Comparison of ENCODE assay signal across 1 cellular context in the genomic region with DNA sequence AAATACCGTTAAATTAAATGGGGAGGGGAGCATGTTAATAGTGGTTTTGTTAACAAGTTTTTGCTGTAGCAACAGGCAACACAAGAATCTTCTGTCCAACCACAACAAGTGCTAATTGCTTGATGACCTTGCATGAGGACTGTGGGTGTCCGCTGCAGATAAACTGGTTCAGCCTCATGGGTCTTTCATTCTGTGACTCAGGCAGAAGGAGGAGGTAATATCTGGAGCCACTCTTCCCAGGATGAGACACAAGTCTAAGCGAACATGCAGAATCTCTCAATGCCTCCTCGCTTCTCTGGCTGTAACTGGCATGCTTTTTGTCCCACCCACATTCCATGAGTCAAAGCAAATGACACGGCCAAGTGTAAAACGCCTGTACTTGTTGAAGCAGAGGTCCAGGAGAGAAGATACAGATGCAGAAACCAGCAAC.
A peak's percentile ranks its signal among the peaks of the same experiment; 100 is the strongest.
TF ChIP-seq lines count a peak whose summit lies in the region.

No MANE protein-coding gene starts in this region.

TF ChIP-seq in K562, 482 proteins besides CTCF, POLR2A, EP300 and RAD21 (continued from another document and continues in another):
- no peak for TF ChIP-seq ZNF408 (CRISPR knock-in tag; IDR thresholded peaks at IDR 0.05; ENCODE audit: low read depth)
- TF ChIP-seq RAD51 (IDR thresholded peaks at IDR 0.05; ENCODE audit: borderline replicate concordance, low read depth): no peak
- no peak for TF ChIP-seq ZSCAN29 (IDR thresholded peaks at IDR 0.05)
- TF ChIP-seq MIER1 (IDR thresholded peaks at IDR 0.05; ENCODE audit: low read depth): no peak
- TF ChIP-seq, protein P1, sequence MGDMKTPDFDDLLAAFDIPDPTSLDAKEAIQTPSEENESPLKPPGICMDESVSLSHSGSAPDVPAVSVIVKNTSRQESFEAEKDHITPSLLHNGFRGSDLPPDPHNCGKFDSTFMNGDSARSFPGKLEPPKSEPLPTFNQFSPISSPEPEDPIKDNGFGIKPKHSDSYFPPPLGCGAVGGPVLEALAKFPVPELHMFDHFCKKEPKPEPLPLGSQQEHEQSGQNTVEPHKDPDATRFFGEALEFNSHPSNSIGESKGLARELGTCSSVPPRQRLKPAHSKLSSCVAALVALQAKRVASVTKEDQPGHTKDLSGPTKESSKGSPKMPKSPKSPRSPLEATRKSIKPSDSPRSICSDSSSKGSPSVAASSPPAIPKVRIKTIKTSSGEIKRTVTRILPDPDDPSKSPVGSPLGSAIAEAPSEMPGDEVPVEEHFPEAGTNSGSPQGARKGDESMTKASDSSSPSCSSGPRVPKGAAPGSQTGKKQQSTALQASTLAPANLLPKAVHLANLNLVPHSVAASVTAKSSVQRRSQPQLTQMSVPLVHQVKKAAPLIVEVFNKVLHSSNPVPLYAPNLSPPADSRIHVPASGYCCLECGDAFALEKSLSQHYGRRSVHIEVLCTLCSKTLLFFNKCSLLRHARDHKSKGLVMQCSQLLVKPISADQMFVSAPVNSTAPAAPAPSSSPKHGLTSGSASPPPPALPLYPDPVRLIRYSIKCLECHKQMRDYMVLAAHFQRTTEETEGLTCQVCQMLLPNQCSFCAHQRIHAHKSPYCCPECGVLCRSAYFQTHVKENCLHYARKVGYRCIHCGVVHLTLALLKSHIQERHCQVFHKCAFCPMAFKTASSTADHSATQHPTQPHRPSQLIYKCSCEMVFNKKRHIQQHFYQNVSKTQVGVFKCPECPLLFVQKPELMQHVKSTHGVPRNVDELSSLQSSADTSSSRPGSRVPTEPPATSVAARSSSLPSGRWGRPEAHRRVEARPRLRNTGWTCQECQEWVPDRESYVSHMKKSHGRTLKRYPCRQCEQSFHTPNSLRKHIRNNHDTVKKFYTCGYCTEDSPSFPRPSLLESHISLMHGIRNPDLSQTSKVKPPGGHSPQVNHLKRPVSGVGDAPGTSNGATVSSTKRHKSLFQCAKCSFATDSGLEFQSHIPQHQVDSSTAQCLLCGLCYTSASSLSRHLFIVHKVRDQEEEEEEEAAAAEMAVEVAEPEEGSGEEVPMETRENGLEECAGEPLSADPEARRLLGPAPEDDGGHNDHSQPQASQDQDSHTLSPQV (IDR thresholded peaks at IDR 0.05): no peak
- TF ChIP-seq, protein P2, sequence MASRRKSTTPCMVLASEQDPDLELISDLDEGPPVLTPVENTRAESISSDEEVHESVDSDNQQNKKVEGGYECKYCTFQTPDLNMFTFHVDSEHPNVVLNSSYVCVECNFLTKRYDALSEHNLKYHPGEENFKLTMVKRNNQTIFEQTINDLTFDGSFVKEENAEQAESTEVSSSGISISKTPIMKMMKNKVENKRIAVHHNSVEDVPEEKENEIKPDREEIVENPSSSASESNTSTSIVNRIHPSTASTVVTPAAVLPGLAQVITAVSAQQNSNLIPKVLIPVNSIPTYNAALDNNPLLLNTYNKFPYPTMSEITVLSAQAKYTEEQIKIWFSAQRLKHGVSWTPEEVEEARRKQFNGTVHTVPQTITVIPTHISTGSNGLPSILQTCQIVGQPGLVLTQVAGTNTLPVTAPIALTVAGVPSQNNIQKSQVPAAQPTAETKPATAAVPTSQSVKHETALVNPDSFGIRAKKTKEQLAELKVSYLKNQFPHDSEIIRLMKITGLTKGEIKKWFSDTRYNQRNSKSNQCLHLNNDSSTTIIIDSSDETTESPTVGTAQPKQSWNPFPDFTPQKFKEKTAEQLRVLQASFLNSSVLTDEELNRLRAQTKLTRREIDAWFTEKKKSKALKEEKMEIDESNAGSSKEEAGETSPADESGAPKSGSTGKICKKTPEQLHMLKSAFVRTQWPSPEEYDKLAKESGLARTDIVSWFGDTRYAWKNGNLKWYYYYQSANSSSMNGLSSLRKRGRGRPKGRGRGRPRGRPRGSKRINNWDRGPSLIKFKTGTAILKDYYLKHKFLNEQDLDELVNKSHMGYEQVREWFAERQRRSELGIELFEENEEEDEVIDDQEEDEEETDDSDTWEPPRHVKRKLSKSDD (conservative IDR thresholded peaks at IDR 0.05; ENCODE audit: low read length): no peak
- no peak for TF ChIP-seq ZNF668 (CRISPR knock-in tag; IDR thresholded peaks at IDR 0.05)
- TF ChIP-seq, protein P3, sequence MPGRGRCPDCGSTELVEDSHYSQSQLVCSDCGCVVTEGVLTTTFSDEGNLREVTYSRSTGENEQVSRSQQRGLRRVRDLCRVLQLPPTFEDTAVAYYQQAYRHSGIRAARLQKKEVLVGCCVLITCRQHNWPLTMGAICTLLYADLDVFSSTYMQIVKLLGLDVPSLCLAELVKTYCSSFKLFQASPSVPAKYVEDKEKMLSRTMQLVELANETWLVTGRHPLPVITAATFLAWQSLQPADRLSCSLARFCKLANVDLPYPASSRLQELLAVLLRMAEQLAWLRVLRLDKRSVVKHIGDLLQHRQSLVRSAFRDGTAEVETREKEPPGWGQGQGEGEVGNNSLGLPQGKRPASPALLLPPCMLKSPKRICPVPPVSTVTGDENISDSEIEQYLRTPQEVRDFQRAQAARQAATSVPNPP (IDR thresholded peaks at IDR 0.05; ENCODE audit: borderline replicate concordance, insufficient read depth, insufficient read length): no peak
- no peak for TF ChIP-seq ZEB2 (IDR thresholded peaks at IDR 0.05)
- peak in 1 of 2 experiments; percentile 8; a peak in 2 of 4 replicates for TF ChIP-seq RCOR1 (IDR thresholded peaks at IDR 0.05; ENCODE audit: borderline replicate concordance in 1 of 2, low read depth in 2 of 2, low read length in 2 of 2)
- no peak for TF ChIP-seq RBM34 (IDR thresholded peaks at IDR 0.05; ENCODE audit: borderline replicate concordance, insufficient read depth, low read length)
- peak; percentile 53; the same call in 1 of the 2 replicates for TF ChIP-seq SMARCE1 (IDR thresholded peaks at IDR 0.05)
- TF ChIP-seq, protein P4, sequence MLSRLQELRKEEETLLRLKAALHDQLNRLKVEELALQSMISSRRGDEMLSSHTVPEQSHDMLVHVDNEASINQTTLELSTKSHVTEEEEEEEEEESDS (CRISPR knock-in tag; IDR thresholded peaks at IDR 0.05): no peak
- no peak for TF ChIP-seq NR2C2 (CRISPR knock-in tag; IDR thresholded peaks at IDR 0.05)
- no peak for TF ChIP-seq NR2C2 (tag; IDR thresholded peaks at IDR 0.05)
- TF ChIP-seq TOE1 (IDR thresholded peaks at IDR 0.05; ENCODE audit: borderline replicate concordance): no peak
- no peak for TF ChIP-seq TOE1 (CRISPR knock-in tag; IDR thresholded peaks at IDR 0.05; ENCODE audit: borderline replicate concordance, low read depth)
- no peak for TF ChIP-seq TCFL5 (CRISPR knock-in tag; conservative IDR thresholded peaks at IDR 0.05)
- peak; percentile 59 for TF ChIP-seq SMARCA4 (IDR thresholded peaks at IDR 0.05)
- no peak for TF ChIP-seq PHB2 (IDR thresholded peaks at IDR 0.05; ENCODE audit: low read depth)
- no peak for TF ChIP-seq SNRNP70 (optimal IDR thresholded peaks at IDR 0.05; ENCODE audit: low read depth, low read length)
- TF ChIP-seq, protein P5, sequence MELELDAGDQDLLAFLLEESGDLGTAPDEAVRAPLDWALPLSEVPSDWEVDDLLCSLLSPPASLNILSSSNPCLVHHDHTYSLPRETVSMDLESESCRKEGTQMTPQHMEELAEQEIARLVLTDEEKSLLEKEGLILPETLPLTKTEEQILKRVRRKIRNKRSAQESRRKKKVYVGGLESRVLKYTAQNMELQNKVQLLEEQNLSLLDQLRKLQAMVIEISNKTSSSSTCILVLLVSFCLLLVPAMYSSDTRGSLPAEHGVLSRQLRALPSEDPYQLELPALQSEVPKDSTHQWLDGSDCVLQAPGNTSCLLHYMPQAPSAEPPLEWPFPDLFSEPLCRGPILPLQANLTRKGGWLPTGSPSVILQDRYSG (tag; conservative IDR thresholded peaks at IDR 0.05; ENCODE audit: low read depth): no peak
- TF ChIP-seq, protein P6, sequence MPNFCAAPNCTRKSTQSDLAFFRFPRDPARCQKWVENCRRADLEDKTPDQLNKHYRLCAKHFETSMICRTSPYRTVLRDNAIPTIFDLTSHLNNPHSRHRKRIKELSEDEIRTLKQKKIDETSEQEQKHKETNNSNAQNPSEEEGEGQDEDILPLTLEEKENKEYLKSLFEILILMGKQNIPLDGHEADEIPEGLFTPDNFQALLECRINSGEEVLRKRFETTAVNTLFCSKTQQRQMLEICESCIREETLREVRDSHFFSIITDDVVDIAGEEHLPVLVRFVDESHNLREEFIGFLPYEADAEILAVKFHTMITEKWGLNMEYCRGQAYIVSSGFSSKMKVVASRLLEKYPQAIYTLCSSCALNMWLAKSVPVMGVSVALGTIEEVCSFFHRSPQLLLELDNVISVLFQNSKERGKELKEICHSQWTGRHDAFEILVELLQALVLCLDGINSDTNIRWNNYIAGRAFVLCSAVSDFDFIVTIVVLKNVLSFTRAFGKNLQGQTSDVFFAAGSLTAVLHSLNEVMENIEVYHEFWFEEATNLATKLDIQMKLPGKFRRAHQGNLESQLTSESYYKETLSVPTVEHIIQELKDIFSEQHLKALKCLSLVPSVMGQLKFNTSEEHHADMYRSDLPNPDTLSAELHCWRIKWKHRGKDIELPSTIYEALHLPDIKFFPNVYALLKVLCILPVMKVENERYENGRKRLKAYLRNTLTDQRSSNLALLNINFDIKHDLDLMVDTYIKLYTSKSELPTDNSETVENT (CRISPR knock-in tag; IDR thresholded peaks at IDR 0.05): no peak
- no peak for TF ChIP-seq MTF1 (CRISPR knock-in tag; IDR thresholded peaks at IDR 0.05; ENCODE audit: borderline replicate concordance)
- TF ChIP-seq, protein P7, sequence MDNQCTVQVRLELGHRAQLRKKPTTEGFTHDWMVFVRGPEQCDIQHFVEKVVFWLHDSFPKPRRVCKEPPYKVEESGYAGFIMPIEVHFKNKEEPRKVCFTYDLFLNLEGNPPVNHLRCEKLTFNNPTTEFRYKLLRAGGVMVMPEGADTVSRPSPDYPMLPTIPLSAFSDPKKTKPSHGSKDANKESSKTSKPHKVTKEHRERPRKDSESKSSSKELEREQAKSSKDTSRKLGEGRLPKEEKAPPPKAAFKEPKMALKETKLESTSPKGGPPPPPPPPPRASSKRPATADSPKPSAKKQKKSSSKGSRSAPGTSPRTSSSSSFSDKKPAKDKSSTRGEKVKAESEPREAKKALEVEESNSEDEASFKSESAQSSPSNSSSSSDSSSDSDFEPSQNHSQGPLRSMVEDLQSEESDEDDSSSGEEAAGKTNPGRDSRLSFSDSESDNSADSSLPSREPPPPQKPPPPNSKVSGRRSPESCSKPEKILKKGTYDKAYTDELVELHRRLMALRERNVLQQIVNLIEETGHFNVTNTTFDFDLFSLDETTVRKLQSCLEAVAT (IDR thresholded peaks at IDR 0.05): no peak
- no peak for TF ChIP-seq CHD4 (IDR thresholded peaks at IDR 0.05; ENCODE audit: insufficient read depth, insufficient replicate concordance, low read depth, low read length, poor library complexity, severe bottlenecking)
- TF ChIP-seq, protein P8, sequence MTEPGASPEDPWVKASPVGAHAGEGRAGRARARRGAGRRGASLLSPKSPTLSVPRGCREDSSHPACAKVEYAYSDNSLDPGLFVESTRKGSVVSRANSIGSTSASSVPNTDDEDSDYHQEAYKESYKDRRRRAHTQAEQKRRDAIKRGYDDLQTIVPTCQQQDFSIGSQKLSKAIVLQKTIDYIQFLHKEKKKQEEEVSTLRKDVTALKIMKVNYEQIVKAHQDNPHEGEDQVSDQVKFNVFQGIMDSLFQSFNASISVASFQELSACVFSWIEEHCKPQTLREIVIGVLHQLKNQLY (CRISPR knock-in tag; conservative IDR thresholded peaks at IDR 0.05): no peak
- no peak for TF ChIP-seq MEF2A (IDR thresholded peaks at IDR 0.05; ENCODE audit: control insufficient read depth, low read depth, low read length)
- no peak for TF ChIP-seq KHSRP (IDR thresholded peaks at IDR 0.05)
- TF ChIP-seq GTF2A2 (tag; IDR thresholded peaks at IDR 0.05): no peak
- TF ChIP-seq, protein P9, sequence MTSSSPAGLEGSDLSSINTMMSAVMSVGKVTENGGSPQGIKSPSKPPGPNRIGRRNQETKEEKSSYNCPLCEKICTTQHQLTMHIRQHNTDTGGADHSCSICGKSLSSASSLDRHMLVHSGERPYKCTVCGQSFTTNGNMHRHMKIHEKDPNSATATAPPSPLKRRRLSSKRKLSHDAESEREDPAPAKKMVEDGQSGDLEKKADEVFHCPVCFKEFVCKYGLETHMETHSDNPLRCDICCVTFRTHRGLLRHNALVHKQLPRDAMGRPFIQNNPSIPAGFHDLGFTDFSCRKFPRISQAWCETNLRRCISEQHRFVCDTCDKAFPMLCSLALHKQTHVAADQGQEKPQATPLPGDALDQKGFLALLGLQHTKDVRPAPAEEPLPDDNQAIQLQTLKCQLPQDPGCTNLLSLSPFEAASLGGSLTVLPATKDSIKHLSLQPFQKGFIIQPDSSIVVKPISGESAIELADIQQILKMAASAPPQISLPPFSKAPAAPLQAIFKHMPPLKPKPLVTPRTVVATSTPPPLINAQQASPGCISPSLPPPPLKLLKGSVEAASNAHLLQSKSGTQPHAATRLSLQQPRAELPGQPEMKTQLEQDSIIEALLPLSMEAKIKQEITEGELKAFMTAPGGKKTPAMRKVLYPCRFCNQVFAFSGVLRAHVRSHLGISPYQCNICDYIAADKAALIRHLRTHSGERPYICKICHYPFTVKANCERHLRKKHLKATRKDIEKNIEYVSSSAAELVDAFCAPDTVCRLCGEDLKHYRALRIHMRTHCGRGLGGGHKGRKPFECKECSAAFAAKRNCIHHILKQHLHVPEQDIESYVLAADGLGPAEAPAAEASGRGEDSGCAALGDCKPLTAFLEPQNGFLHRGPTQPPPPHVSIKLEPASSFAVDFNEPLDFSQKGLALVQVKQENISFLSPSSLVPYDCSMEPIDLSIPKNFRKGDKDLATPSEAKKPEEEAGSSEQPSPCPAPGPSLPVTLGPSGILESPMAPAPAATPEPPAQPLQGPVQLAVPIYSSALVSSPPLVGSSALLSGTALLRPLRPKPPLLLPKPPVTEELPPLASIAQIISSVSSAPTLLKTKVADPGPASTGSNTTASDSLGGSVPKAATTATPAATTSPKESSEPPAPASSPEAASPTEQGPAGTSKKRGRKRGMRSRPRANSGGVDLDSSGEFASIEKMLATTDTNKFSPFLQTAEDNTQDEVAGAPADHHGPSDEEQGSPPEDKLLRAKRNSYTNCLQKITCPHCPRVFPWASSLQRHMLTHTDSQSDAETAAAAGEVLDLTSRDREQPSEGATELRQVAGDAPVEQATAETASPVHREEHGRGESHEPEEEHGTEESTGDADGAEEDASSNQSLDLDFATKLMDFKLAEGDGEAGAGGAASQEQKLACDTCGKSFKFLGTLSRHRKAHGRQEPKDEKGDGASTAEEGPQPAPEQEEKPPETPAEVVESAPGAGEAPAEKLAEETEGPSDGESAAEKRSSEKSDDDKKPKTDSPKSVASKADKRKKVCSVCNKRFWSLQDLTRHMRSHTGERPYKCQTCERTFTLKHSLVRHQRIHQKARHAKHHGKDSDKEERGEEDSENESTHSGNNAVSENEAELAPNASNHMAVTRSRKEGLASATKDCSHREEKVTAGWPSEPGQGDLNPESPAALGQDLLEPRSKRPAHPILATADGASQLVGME (CRISPR knock-in tag; IDR thresholded peaks at IDR 0.05): no peak
- TF ChIP-seq, protein P10, sequence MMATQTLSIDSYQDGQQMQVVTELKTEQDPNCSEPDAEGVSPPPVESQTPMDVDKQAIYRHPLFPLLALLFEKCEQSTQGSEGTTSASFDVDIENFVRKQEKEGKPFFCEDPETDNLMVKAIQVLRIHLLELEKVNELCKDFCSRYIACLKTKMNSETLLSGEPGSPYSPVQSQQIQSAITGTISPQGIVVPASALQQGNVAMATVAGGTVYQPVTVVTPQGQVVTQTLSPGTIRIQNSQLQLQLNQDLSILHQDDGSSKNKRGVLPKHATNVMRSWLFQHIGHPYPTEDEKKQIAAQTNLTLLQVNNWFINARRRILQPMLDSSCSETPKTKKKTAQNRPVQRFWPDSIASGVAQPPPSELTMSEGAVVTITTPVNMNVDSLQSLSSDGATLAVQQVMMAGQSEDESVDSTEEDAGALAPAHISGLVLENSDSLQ (IDR thresholded peaks at IDR 0.05): peak; percentile 34; the same call in 1 of the 2 replicates
